15 cellular contexts compared by ENCODE assay signal in genomic region chr6:118913161-118913560, GRCh38. TPM values are rescaled to one million over a fixed set of nuclear protein-coding genes. Genes with fewer than 3 reads are reported as not detected.
DNase-seq lines count a peak whose midpoint lies in the region; ATAC-seq and TF ChIP-seq lines count a peak whose summit lies in the region.
"Had no signal": no experiment of that assay in that cellular context is flagged by ENCODE, and none has a peak within 500 bp of the region (broad histone marks: within the 10 kb centered on the region; RNA-seq: fewer than 3 reads in every experiment).

No MANE protein-coding gene starts in this region.

- H3K36me3 ChIP-seq in CD8-positive, alpha-beta T cell (ENCODE audit: insufficient read depth, low read length), result peaks cover 44% of the 10 kb centered on the region
- no peaks in the 10 kb centered on the region for H3K36me3 ChIP-seq in hepatocyte (replicated peaks; ENCODE audit: insufficient read depth, low read depth)

- CTCF ChIA-PET in CD8-positive, alpha-beta T cell (lab: Charles Lee), result no interaction called here
- CTCF ChIA-PET in T-cell (lab: Charles Lee), result interaction anchor here in 1 of 2 donors (0.6 to 1.5 kb wide), 2 partner anchors 113 to 261 kb away, joined by 3 read pairs; no protein-coding TSS in a partner anchor

- DNase-seq in activated T-cell treated with anti-CD3 and anti-CD28 coated beads, Interleukin-2, amount 50 U/mL, for 24 hours, result no peak
- no peak for DNase-seq in activated T-cell treated with anti-CD3 and anti-CD28 coated beads, Interleukin-2, amount 50 U/mL, for 1 hour
- DNase-seq in CD8-positive, alpha-beta T cell, result no peak
- DNase-seq in T-cell (no peak), hepatocyte (ENCODE audit: low spot score) (no peak), SW480 (ENCODE audit: low spot score) (no peak), superior temporal gyrus (ENCODE audit: extremely low spot score) (no peak), pons (ENCODE audit: low spot score) (no peak)
- DNase-seq: DMS79 treated with DMSO at 0.1 percent for 48 hours; KBM-7; NCI-H2081 treated with DMSO at 0.1 percent for 48 hours; NCI-H226; NK-92 treated with Interleukin-12 subunit alpha and Interleukin-12 subunit beta, amount 100 ng/mL, for 24 hours had no signal

- no peaks in the 10 kb centered on the region for H3K9me3 Mint-ChIP-seq in activated T-cell treated with anti-CD3 and anti-CD28 coated beads, Interleukin-2, amount 50 U/mL, for 24 hours
- H3K9me3 Mint-ChIP-seq in CD8-positive, alpha-beta T cell, result no peaks in the 10 kb centered on the region
- no peaks in the 10 kb centered on the region for H3K9me3 Mint-ChIP-seq in T-cell

- H3K4me1 ChIP-seq in CD8-positive, alpha-beta T cell (ENCODE audit: insufficient read depth, low read length), result no peaks in the 10 kb centered on the region
- H3K4me1 ChIP-seq in hepatocyte (ENCODE audit: insufficient read depth), result no peaks in the 10 kb centered on the region

- no peaks in the 10 kb centered on the region for H3K9me3 ChIP-seq in CD8-positive, alpha-beta T cell (ENCODE audit: low read length)
- no peaks in the 10 kb centered on the region for H3K9me3 ChIP-seq in hepatocyte (ENCODE audit: low read depth)

- H3K9me2 ChIP-seq in hepatocyte (replicated peaks; ENCODE audit: insufficient read depth), result no peaks in the 10 kb centered on the region

- H3K4me3 ChIP-seq in CD8-positive, alpha-beta T cell (ENCODE audit: low read depth, low read length), result no peak overlapping the region
- no peak overlapping the region for H3K4me3 ChIP-seq in hepatocyte

- TF ChIP-seq CTCF in CD8-positive, alpha-beta T cell (IDR thresholded peaks at IDR 0.05), result no peak
- peak; percentile 3 for TF ChIP-seq CTCF in hepatocyte (IDR thresholded peaks at IDR 0.05; ENCODE audit: poor library complexity)

- no peaks in the 10 kb centered on the region for H4K20me1 ChIP-seq in hepatocyte (ENCODE audit: insufficient read depth, poor library complexity, severe bottlenecking)

- ATAC-seq in CD8-positive, alpha-beta T cell, result no peak
- no peak for ATAC-seq in T-cell (replicated peaks in 1 of 4)
- ATAC-seq: Right ventricle myocardium inferior had no signal

- no peaks in the 10 kb centered on the region for H3K27me3 ChIP-seq in CD8-positive, alpha-beta T cell (ENCODE audit: insufficient read depth, low read length)
- no peaks in the 10 kb centered on the region for H3K27me3 ChIP-seq in hepatocyte

- intact Hi-C loops in CD8-positive, alpha-beta T cell (cut with DNase I, micrococcal nuclease), result no loop called here

- POLR2A ChIA-PET in CD8-positive, alpha-beta T cell (lab: Charles Lee), result interaction anchor here (1.8 kb wide), 1 partner anchor 22 kb away, joined by 6 read pairs; the partner anchor contains the start of gene MCM9
- POLR2A ChIA-PET in T-cell (lab: Charles Lee), result interaction anchor here in 1 of 2 donors (0.9 kb wide), 1 partner anchor 9 kb away, joined by 3 read pairs; no protein-coding TSS in a partner anchor

- no peak overlapping the region for H2AFZ ChIP-seq in hepatocyte

- H3K27me3 Mint-ChIP-seq in activated T-cell treated with anti-CD3 and anti-CD28 coated beads, Interleukin-2, amount 50 U/mL, for 24 hours, result no peaks in the 10 kb centered on the region
- H3K27me3 Mint-ChIP-seq in CD8-positive, alpha-beta T cell (ENCODE audit: low read depth), result no peaks in the 10 kb centered on the region
- no peaks in the 10 kb centered on the region for H3K27me3 Mint-ChIP-seq in T-cell

- 94% methylated on average over 2 of the region's 2 CpGs for WGBS in hepatocyte (ENCODE audit: low lambda C conversion rate, missing lambda C conversion rate)

- H3K36me3 Mint-ChIP-seq in activated T-cell treated with anti-CD3 and anti-CD28 coated beads, Interleukin-2, amount 50 U/mL, for 24 hours (ENCODE audit: low read depth), result peaks cover 86% of the 10 kb centered on the region
- peaks cover 79% of the 10 kb centered on the region for H3K36me3 Mint-ChIP-seq in CD8-positive, alpha-beta T cell
- peaks cover 64% of the 10 kb centered on the region for H3K36me3 Mint-ChIP-seq in T-cell

- no peak overlapping the region for H3K27ac ChIP-seq in CD8-positive, alpha-beta T cell (ENCODE audit: low read depth, low read length)
- H3K27ac ChIP-seq in hepatocyte, result no peak overlapping the region
- H3K27ac ChIP-seq: C4-2B had no signal

- peaks cover 6% of the 10 kb centered on the region for H3K4me1 Mint-ChIP-seq in activated T-cell treated with anti-CD3 and anti-CD28 coated beads, Interleukin-2, amount 50 U/mL, for 24 hours (ENCODE audit: low read depth)
- peaks cover 10% of the 10 kb centered on the region for H3K4me1 Mint-ChIP-seq in CD8-positive, alpha-beta T cell (ENCODE audit: low read depth)
- peaks cover 5 to 13% (median 11%) of the 10 kb centered on the region in 3 donors for H3K4me1 Mint-ChIP-seq in T-cell

- no peak overlapping the region for H3K4me2 ChIP-seq in hepatocyte

- H3K79me2 ChIP-seq in hepatocyte, result no peaks in the 10 kb centered on the region

- H3K4me3 Mint-ChIP-seq in activated T-cell treated with anti-CD3 and anti-CD28 coated beads, Interleukin-2, amount 50 U/mL, for 24 hours, result no peak overlapping the region
- H3K4me3 Mint-ChIP-seq in CD8-positive, alpha-beta T cell, result no peak overlapping the region
- no peak overlapping the region for H3K4me3 Mint-ChIP-seq in T-cell

- peak overlapping the region; percentile 56 for H3K27ac Mint-ChIP-seq in activated T-cell treated with anti-CD3 and anti-CD28 coated beads, Interleukin-2, amount 50 U/mL, for 24 hours
- peak overlapping the region; percentile 10 for H3K27ac Mint-ChIP-seq in CD8-positive, alpha-beta T cell
- peak overlapping the region; percentile 29 for H3K27ac Mint-ChIP-seq in T-cell

RNA-seq across cellular contexts. Expression of gene ASF1A, which starts 19.2 kb away (rescaled TPM):
- total RNA-seq in CD8-positive, alpha-beta T cell, result 10 to 100 TPM; 15.6 to 17.1 TPM
- total RNA-seq in T-cell, result 10 to 100 TPM; 16.8 to 49.6 (median 42.5) TPM
- total RNA-seq in hepatocyte, result 29.1 and 32.7 TPM in 2 replicates
- 22.3 and 23.0 TPM in 2 replicates for polyA plus RNA-seq in hepatocyte

RNA-seq across cellular contexts. Expression of gene MCM9, which starts 21.8 kb away (rescaled TPM):
- 10 to 100 TPM; 32.9 to 34.1 TPM for total RNA-seq in CD8-positive, alpha-beta T cell
- 10 to 100 TPM; 27.9 to 34.8 (median 31.4) TPM for total RNA-seq in T-cell
- 9.9 and 13.5 TPM in 2 replicates for total RNA-seq in hepatocyte
- polyA plus RNA-seq in hepatocyte, result 9.6 and 11.1 TPM in 2 replicates
